In the genomic region with DNA sequence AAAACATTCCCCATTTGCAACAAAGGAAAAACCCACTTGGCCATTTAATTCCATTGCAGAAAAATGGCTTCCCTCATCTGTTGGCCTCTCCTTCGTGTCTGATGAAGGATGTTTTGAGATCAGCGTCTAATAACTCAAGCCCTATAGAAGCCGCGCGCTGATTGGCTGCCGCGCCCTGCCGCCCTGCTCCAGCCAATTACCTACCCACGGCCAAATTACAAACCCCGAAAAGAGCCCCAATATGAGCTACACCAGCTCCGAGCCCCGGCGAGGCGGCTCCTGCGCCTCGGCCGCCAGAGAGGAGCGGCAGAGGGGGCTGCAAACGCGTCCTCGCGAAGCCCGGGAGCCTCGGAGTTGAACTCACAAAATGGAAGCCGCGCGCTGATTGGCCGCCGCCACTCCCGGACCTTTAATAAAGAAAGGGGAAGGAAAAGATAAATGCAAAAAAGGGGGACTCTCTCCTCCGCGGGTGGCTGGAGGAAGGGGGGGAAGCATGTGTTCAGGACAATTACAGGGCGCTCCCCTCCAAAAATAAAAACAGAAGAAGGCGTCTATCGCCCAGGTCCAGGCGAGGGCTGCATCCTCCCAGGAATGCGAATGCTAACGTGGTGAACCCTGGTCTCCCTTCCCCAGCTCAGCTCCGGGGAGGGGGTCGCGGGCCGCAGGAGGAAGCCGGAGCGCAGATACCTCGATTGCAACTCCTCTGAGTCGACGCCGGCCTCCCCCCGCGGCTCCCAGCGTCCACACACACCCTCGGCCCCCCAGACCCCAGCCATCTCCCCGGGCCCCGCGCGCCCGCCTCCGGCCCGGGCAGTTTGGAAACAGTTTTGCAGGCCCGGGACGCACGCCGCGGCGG, we compare ENCODE assay signal across 1 cellular context.
A peak's percentile ranks its signal among the peaks of the same experiment; 100 is the strongest.
TF ChIP-seq lines count a peak whose summit lies in the region.

No MANE protein-coding gene starts in this region.

TF ChIP-seq in HepG2, 621 proteins besides CTCF, POLR2A, EP300 and RAD21 (continued from another document and continues in another):
- TF ChIP-seq, protein P1, sequence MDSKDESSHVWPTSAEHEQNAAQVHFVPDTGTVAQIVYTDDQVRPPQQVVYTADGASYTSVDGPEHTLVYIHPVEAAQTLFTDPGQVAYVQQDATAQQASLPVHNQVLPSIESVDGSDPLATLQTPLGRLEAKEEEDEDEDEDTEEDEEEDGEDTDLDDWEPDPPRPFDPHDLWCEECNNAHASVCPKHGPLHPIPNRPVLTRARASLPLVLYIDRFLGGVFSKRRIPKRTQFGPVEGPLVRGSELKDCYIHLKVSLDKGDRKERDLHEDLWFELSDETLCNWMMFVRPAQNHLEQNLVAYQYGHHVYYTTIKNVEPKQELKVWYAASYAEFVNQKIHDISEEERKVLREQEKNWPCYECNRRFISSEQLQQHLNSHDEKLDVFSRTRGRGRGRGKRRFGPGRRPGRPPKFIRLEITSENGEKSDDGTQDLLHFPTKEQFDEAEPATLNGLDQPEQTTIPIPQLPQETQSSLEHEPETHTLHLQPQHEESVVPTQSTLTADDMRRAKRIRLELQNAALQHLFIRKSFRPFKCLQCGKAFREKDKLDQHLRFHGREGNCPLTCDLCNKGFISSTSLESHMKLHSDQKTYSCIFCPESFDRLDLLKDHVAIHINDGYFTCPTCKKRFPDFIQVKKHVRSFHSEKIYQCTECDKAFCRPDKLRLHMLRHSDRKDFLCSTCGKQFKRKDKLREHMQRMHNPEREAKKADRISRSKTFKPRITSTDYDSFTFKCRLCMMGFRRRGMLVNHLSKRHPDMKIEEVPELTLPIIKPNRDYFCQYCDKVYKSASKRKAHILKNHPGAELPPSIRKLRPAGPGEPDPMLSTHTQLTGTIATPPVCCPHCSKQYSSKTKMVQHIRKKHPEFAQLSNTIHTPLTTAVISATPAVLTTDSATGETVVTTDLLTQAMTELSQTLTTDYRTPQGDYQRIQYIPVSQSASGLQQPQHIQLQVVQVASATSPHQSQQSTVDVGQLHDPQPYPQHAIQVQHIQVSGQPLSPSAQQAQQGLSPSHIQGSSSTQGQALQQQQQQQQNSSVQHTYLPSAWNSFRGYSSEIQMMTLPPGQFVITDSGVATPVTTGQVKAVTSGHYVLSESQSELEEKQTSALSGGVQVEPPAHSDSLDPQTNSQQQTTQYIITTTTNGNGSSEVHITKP (CRISPR knock-in tag; IDR thresholded peaks at IDR 0.05; ENCODE audit: low read depth): 0 out of 2 replicates have a peak, but pooled peaks have one; percentile 34
- TF ChIP-seq ZNF567 (CRISPR knock-in tag; IDR thresholded peaks at IDR 0.05; ENCODE audit: borderline replicate concordance): 0 out of 2 replicates have a peak, but pooled peaks have one; percentile 49
- TF ChIP-seq ZC3H4 (CRISPR knock-in tag; IDR thresholded peaks at IDR 0.05; ENCODE audit: borderline replicate concordance): peak; percentile 85
- peak; percentile 77; the same call in 1 of the 2 replicates for TF ChIP-seq ZSCAN30 (CRISPR knock-in tag; IDR thresholded peaks at IDR 0.05)
- TF ChIP-seq ZNF136 (CRISPR knock-in tag; IDR thresholded peaks at IDR 0.05; ENCODE audit: low read depth): peak; percentile 46; the same call in 1 of the 2 replicates
- peak; percentile 89 for TF ChIP-seq YY1 (IDR thresholded peaks at IDR 0.05; ENCODE audit: insufficient read depth, insufficient replicate concordance, low read depth, low read length)
- TF ChIP-seq, protein P2, sequence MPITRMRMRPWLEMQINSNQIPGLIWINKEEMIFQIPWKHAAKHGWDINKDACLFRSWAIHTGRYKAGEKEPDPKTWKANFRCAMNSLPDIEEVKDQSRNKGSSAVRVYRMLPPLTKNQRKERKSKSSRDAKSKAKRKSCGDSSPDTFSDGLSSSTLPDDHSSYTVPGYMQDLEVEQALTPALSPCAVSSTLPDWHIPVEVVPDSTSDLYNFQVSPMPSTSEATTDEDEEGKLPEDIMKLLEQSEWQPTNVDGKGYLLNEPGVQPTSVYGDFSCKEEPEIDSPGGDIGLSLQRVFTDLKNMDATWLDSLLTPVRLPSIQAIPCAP (CRISPR knock-in tag; IDR thresholded peaks at IDR 0.05; ENCODE audit: low read depth): no peak
- 0 out of 2 replicates have a peak, but pooled peaks have one; percentile 66 for TF ChIP-seq ARID2 (CRISPR knock-in tag; IDR thresholded peaks at IDR 0.05; ENCODE audit: borderline replicate concordance)
- TF ChIP-seq, protein P3, sequence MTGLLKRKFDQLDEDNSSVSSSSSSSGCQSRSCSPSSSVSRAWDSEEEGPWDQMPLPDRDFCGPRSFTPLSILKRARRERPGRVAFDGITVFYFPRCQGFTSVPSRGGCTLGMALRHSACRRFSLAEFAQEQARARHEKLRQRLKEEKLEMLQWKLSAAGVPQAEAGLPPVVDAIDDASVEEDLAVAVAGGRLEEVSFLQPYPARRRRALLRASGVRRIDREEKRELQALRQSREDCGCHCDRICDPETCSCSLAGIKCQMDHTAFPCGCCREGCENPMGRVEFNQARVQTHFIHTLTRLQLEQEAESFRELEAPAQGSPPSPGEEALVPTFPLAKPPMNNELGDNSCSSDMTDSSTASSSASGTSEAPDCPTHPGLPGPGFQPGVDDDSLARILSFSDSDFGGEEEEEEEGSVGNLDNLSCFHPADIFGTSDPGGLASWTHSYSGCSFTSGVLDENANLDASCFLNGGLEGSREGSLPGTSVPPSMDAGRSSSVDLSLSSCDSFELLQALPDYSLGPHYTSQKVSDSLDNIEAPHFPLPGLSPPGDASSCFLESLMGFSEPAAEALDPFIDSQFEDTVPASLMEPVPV (CRISPR knock-in tag; IDR thresholded peaks at IDR 0.05): 0 out of 2 replicates have a peak, but pooled peaks have one; percentile 75
- peak; percentile 40 for TF ChIP-seq GATAD2A (CRISPR knock-in tag; IDR thresholded peaks at IDR 0.05)
- TF ChIP-seq, protein P4, sequence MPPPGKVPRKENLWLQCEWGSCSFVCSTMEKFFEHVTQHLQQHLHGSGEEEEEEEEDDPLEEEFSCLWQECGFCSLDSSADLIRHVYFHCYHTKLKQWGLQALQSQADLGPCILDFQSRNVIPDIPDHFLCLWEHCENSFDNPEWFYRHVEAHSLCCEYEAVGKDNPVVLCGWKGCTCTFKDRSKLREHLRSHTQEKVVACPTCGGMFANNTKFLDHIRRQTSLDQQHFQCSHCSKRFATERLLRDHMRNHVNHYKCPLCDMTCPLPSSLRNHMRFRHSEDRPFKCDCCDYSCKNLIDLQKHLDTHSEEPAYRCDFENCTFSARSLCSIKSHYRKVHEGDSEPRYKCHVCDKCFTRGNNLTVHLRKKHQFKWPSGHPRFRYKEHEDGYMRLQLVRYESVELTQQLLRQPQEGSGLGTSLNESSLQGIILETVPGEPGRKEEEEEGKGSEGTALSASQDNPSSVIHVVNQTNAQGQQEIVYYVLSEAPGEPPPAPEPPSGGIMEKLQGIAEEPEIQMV (CRISPR knock-in tag; IDR thresholded peaks at IDR 0.05; ENCODE audit: low read depth): peak; percentile 48; the same call in 1 of the 2 replicates
- TF ChIP-seq, protein P5, sequence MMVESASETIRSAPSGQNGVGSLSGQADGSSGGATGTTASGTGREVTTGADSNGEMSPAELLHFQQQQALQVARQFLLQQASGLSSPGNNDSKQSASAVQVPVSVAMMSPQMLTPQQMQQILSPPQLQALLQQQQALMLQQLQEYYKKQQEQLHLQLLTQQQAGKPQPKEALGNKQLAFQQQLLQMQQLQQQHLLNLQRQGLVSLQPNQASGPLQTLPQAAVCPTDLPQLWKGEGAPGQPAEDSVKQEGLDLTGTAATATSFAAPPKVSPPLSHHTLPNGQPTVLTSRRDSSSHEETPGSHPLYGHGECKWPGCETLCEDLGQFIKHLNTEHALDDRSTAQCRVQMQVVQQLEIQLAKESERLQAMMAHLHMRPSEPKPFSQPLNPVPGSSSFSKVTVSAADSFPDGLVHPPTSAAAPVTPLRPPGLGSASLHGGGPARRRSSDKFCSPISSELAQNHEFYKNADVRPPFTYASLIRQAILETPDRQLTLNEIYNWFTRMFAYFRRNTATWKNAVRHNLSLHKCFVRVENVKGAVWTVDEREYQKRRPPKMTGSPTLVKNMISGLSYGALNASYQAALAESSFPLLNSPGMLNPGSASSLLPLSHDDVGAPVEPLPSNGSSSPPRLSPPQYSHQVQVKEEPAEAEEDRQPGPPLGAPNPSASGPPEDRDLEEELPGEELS (CRISPR knock-in tag; IDR thresholded peaks at IDR 0.05): no peak
- TF ChIP-seq, protein P6, sequence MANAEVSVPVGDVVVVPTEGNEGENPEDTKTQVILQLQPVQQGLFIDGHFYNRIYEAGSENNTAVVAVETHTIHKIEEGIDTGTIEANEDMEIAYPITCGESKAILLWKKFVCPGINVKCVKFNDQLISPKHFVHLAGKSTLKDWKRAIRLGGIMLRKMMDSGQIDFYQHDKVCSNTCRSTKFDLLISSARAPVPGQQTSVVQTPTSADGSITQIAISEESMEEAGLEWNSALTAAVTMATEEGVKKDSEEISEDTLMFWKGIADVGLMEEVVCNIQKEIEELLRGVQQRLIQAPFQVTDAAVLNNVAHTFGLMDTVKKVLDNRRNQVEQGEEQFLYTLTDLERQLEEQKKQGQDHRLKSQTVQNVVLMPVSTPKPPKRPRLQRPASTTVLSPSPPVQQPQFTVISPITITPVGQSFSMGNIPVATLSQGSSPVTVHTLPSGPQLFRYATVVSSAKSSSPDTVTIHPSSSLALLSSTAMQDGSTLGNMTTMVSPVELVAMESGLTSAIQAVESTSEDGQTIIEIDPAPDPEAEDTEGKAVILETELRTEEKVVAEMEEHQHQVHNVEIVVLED (CRISPR knock-in tag; IDR thresholded peaks at IDR 0.05; ENCODE audit: borderline replicate concordance): no peak
- TF ChIP-seq, protein P7, sequence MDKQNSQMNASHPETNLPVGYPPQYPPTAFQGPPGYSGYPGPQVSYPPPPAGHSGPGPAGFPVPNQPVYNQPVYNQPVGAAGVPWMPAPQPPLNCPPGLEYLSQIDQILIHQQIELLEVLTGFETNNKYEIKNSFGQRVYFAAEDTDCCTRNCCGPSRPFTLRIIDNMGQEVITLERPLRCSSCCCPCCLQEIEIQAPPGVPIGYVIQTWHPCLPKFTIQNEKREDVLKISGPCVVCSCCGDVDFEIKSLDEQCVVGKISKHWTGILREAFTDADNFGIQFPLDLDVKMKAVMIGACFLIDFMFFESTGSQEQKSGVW (CRISPR knock-in tag; IDR thresholded peaks at IDR 0.05; ENCODE audit: borderline replicate concordance): no peak
- TF ChIP-seq SRF (IDR thresholded peaks at IDR 0.05; ENCODE audit: low read depth, low read length): no peak
- peak; percentile 69; the same call in 1 of the 2 replicates for TF ChIP-seq AHR (CRISPR knock-in tag; IDR thresholded peaks at IDR 0.05)
- TF ChIP-seq, protein P8, sequence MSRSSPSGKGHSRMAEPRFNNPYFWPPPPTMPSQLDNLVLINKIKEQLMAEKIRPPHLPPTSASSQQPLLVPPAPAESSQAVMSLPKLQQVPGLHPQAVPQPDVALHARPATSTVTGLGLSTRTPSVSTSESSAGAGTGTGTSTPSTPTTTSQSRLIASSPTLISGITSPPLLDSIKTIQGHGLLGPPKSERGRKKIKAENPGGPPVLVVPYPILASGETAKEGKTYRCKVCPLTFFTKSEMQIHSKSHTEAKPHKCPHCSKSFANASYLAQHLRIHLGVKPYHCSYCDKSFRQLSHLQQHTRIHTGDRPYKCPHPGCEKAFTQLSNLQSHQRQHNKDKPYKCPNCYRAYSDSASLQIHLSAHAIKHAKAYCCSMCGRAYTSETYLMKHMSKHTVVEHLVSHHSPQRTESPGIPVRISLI (CRISPR knock-in tag; IDR thresholded peaks at IDR 0.05; ENCODE audit: borderline replicate concordance): no peak
- TF ChIP-seq ZNF460 (CRISPR knock-in tag; IDR thresholded peaks at IDR 0.05; ENCODE audit: borderline replicate concordance): no peak
- TF ChIP-seq ZNF326 (CRISPR knock-in tag; IDR thresholded peaks at IDR 0.05; ENCODE audit: borderline replicate concordance): no peak
- no peak for TF ChIP-seq STAG1 (CRISPR knock-in tag; IDR thresholded peaks at IDR 0.05)
- no peak for TF ChIP-seq ZNF329 (CRISPR knock-in tag; IDR thresholded peaks at IDR 0.05; ENCODE audit: low read depth)
- TF ChIP-seq ZNF556 (CRISPR knock-in tag; IDR thresholded peaks at IDR 0.05; ENCODE audit: borderline replicate concordance): 0 out of 2 replicates have a peak, but pooled peaks have one; percentile 67
- peak; percentile 65 for TF ChIP-seq KMT2A (CRISPR knock-in tag; IDR thresholded peaks at IDR 0.05)
- TF ChIP-seq SAFB2 (CRISPR knock-in tag; IDR thresholded peaks at IDR 0.05; ENCODE audit: borderline replicate concordance, low read depth): no peak
- TF ChIP-seq KDM4B (CRISPR knock-in tag; IDR thresholded peaks at IDR 0.05): no peak
- TF ChIP-seq SOX13 (IDR thresholded peaks at IDR 0.05): peak; percentile 27
- TF ChIP-seq SOX13 (CRISPR knock-in tag; conservative IDR thresholded peaks at IDR 0.05 in 1 of 2, IDR thresholded peaks at IDR 0.05 in 1 of 2): no peak
- TF ChIP-seq, protein P9, sequence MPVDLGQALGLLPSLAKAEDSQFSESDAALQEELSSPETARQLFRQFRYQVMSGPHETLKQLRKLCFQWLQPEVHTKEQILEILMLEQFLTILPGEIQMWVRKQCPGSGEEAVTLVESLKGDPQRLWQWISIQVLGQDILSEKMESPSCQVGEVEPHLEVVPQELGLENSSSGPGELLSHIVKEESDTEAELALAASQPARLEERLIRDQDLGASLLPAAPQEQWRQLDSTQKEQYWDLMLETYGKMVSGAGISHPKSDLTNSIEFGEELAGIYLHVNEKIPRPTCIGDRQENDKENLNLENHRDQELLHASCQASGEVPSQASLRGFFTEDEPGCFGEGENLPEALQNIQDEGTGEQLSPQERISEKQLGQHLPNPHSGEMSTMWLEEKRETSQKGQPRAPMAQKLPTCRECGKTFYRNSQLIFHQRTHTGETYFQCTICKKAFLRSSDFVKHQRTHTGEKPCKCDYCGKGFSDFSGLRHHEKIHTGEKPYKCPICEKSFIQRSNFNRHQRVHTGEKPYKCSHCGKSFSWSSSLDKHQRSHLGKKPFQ (CRISPR knock-in tag; IDR thresholded peaks at IDR 0.05; ENCODE audit: insufficient replicate concordance): peak; percentile 28
- TF ChIP-seq GABPA (IDR thresholded peaks at IDR 0.05; ENCODE audit: low read depth, low read length): no peak
- TF ChIP-seq GABPA (CRISPR knock-in tag; IDR thresholded peaks at IDR 0.05; ENCODE audit: low read depth): peak; percentile 9; the same call in 1 of the 2 replicates
- TF ChIP-seq ZBTB1 (CRISPR knock-in tag; IDR thresholded peaks at IDR 0.05; ENCODE audit: borderline replicate concordance): no peak
- no peak for TF ChIP-seq SCMH1 (CRISPR knock-in tag; IDR thresholded peaks at IDR 0.05; ENCODE audit: borderline replicate concordance)
- TF ChIP-seq ZBTB21 (CRISPR knock-in tag; IDR thresholded peaks at IDR 0.05): peak; percentile 23; the same call in 1 of the 2 replicates
- no peak for TF ChIP-seq GLI4 (CRISPR knock-in tag; IDR thresholded peaks at IDR 0.05; ENCODE audit: borderline replicate concordance)
- no peak for TF ChIP-seq PAX8 (CRISPR knock-in tag; IDR thresholded peaks at IDR 0.05; ENCODE audit: borderline replicate concordance)
- no peak for TF ChIP-seq ZNF17 (CRISPR knock-in tag; IDR thresholded peaks at IDR 0.05)
